ENCODE assay signal across 8 cellular contexts in genomic region chr11:112881461-112881860, GRCh38.
DNase-seq lines count a peak whose midpoint lies in the region; ATAC-seq, FAIRE-seq and TF ChIP-seq lines count a peak whose summit lies in the region.

No MANE protein-coding gene starts in this region.

- peak; percentile 94 for DNase-seq in BE2C
- peak; percentile 87 for DNase-seq in NCI-H2196 (lab: John Stamatoyannopoulos, UW; ENCODE audit: unreplicated experiment)
- no peak for DNase-seq in HepG2 (ENCODE audit: low spot score)
- DNase-seq in thyroid gland: peak; percentile 76 to 83
- no peak for DNase-seq in osteocyte (ENCODE audit: extremely low spot score, unreplicated experiment)
- DNase-seq in MM.1S: no peak

- H3K4me1 Mint-ChIP-seq in osteocyte (ENCODE audit: unreplicated experiment): no peaks in the 10 kb centered on the region

- FAIRE-seq in HepG2 (lab: Jason Lieb, UNC): no peak

- ATAC-seq in HepG2 (no peak), HG03571 (IDR thresholded peaks at IDR 0.05; ENCODE audit: unreplicated experiment) (no peak)

- no peak for TF ChIP-seq POLR2A in HepG2 (IDR thresholded peaks at IDR 0.05; ENCODE audit: insufficient read depth in 1 of 2, low read depth in 2 of 2, low read length in 2 of 2)
- peak in 1 of 2 donors; percentile 61 for TF ChIP-seq POLR2A in thyroid gland (IDR thresholded peaks at IDR 0.05)

- TF ChIP-seq RAD21 in HepG2 (CRISPR knock-in tag; IDR thresholded peaks at IDR 0.05): no peak

- no TSS peak for BruUV-seq in HepG2 (replicated peaks; lab: Mats Ljungman, UMichigan)

- no peaks in the 10 kb centered on the region for H3K36me3 Mint-ChIP-seq in osteocyte (ENCODE audit: unreplicated experiment)

- no peak overlapping the region for H3K27ac Mint-ChIP-seq in osteocyte (ENCODE audit: unreplicated experiment)

- no peaks in the 10 kb centered on the region for H3K27me3 Mint-ChIP-seq in osteocyte (ENCODE audit: unreplicated experiment)

- H3K4me3 Mint-ChIP-seq in osteocyte (ENCODE audit: unreplicated experiment): no peak overlapping the region

- no peaks in the 10 kb centered on the region for H3F3A ChIP-seq in MM.1S (ENCODE audit: insufficient read depth, low read length)

- H3K79me2 ChIP-seq in HepG2 (ENCODE audit: insufficient read depth, low read length) (no peaks in the 10 kb centered on the region), MM.1S (ENCODE audit: low read length) (no peaks in the 10 kb centered on the region)

- H3K9ac ChIP-seq in duodenal mucosa (ENCODE audit: low read depth in 1 of 2, low read length in 2 of 2) (no peak overlapping the region), HepG2 (ENCODE audit: insufficient read depth, low read depth, low read length) (no peak overlapping the region), MM.1S (ENCODE audit: low read length) (no peak overlapping the region)

- WGBS in HepG2 (ENCODE audit: low lambda C conversion rate): 9% methylated on average over 7 of the region's 17 CpGs
- WGBS in thyroid gland, 2 donors: 46 to 51% methylated on average over 17 of the region's 17 CpGs

- H3K4me2 ChIP-seq in HepG2 (ENCODE audit: low read depth, low read length) (no peak overlapping the region), MM.1S (ENCODE audit: low read depth, low read length) (no peak overlapping the region)

- H3K36me3 ChIP-seq in BE2C: no peaks in the 10 kb centered on the region
- H3K36me3 ChIP-seq in duodenal mucosa (ENCODE audit: control insufficient read depth in 1 of 2, insufficient read depth in 2 of 2, low read length in 2 of 2): no peaks in the 10 kb centered on the region
- H3K36me3 ChIP-seq in HepG2 (replicated peaks in 1 of 2; ENCODE audit: control insufficient read depth in 1 of 2, insufficient read depth in 2 of 2, low read length in 2 of 2): no peaks in the 10 kb centered on the region
- H3K36me3 ChIP-seq in thyroid gland: no peaks in the 10 kb centered on the region
- no peaks in the 10 kb centered on the region for H3K36me3 ChIP-seq in MM.1S (replicated peaks; ENCODE audit: insufficient read depth, low read length)

- POLR2A ChIA-PET in HepG2 (lab: Yijun Ruan, JAX): no interaction called here

- peak overlapping the region; percentile 58 for H3K4me3 ChIP-seq in BE2C (ENCODE audit: low read depth, low read length)
- H3K4me3 ChIP-seq in duodenal mucosa (ENCODE audit: low read depth in 1 of 2, low read length in 2 of 2): peak overlapping the region; percentile 18 to 60
- no peak overlapping the region for H3K4me3 ChIP-seq in HepG2 (replicated peaks in 1 of 3; ENCODE audit: insufficient read depth in 1 of 3, low read depth in 2 of 3, low read length in 3 of 3)
- H3K4me3 ChIP-seq in thyroid gland (replicated peaks in 1 of 3): peak overlapping the region in 2 of 3 donors; percentile 0 to 17
- H3K4me3 ChIP-seq in MM.1S (ENCODE audit: low read length): no peak overlapping the region

- CTCF ChIA-PET in HepG2 (lab: Yijun Ruan, JAX; ENCODE audit: low intra/inter-chr PET ratio, low total read pairs): no interaction called here

- H3K9me2 ChIP-seq in MM.1S (replicated peaks; ENCODE audit: insufficient read depth, low read length): no peaks in the 10 kb centered on the region

- H3K27ac ChIP-seq in duodenal mucosa (ENCODE audit: low read depth, low read length) (no peak overlapping the region), HepG2 (ENCODE audit: extremely low read length, insufficient read depth, low read length) (no peak overlapping the region), thyroid gland (peak overlapping the region in 1 of 3 donors; percentile 45), MM.1S (ENCODE audit: low read length) (no peak overlapping the region)

- H3K4me1 ChIP-seq in BE2C (peaks cover 28% of the 10 kb centered on the region), duodenal mucosa (ENCODE audit: control insufficient read depth in 1 of 2, insufficient read depth in 2 of 2, low read length in 2 of 2) (peaks cover 0 to 4% of the 10 kb centered on the region in 2 donors), HepG2 (ENCODE audit: insufficient read depth, low read length) (no peaks in the 10 kb centered on the region), thyroid gland (no peaks in the 10 kb centered on the region), MM.1S (ENCODE audit: low read length) (no peaks in the 10 kb centered on the region)

- intact Hi-C loops in HepG2 (cut with micrococcal nuclease; ENCODE audit: unreplicated experiment): no loop called here
- intact Hi-C loops in thyroid gland (cut with DNase I): no loop called here

- H3K9me3 ChIP-seq in BE2C: no peaks in the 10 kb centered on the region
- no peaks in the 10 kb centered on the region for H3K9me3 ChIP-seq in duodenal mucosa (ENCODE audit: control insufficient read depth in 1 of 2, low read length in 2 of 2)
- no peaks in the 10 kb centered on the region for H3K9me3 ChIP-seq in HepG2 (ENCODE audit: low read length)
- no peaks in the 10 kb centered on the region for H3K9me3 ChIP-seq in thyroid gland
- H3K9me3 ChIP-seq in MM.1S (replicated peaks; ENCODE audit: insufficient read depth, low read length): no peaks in the 10 kb centered on the region

- TF ChIP-seq CTCF in BE2C (IDR thresholded peaks at IDR 0.05; ENCODE audit: low read depth, low read length) (no peak), HepG2 (CRISPR knock-in tag; IDR thresholded peaks at IDR 0.05) (no peak), thyroid gland (IDR thresholded peaks at IDR 0.05) (no peak), osteocyte (IDR thresholded peaks at IDR 0.05) (no peak), MM.1S (IDR thresholded peaks at IDR 0.05; ENCODE audit: low read length) (no peak)

- TF ChIP-seq EP300 in HepG2 (IDR thresholded peaks at IDR 0.05; ENCODE audit: low read depth in 2 of 2, low read length in 2 of 2) (no peak), HepG2 (CRISPR knock-in tag; IDR thresholded peaks at IDR 0.05; ENCODE audit: borderline replicate concordance) (no peak)

- H2AFZ ChIP-seq in HepG2 (ENCODE audit: low read length): no peak overlapping the region
- H2AFZ ChIP-seq in MM.1S (ENCODE audit: low read length): no peak overlapping the region

- no peaks in the 10 kb centered on the region for H3K27me3 ChIP-seq in BE2C
- H3K27me3 ChIP-seq in duodenal mucosa (ENCODE audit: control insufficient read depth in 1 of 2, insufficient read depth in 2 of 2, low read length in 2 of 2): no peaks in the 10 kb centered on the region
- peaks cover 0 to 9% of the 10 kb centered on the region in 2 experiments; a peak in 2 of 5 replicates for H3K27me3 ChIP-seq in HepG2 (ENCODE audit: control insufficient read depth in 1 of 2, insufficient read depth in 2 of 2, low read length in 2 of 2)
- H3K27me3 ChIP-seq in thyroid gland: no peaks in the 10 kb centered on the region
- H3K27me3 ChIP-seq in MM.1S (replicated peaks; ENCODE audit: insufficient read depth, low read length): no peaks in the 10 kb centered on the region

- H4K20me1 ChIP-seq in HepG2 (ENCODE audit: insufficient read depth, low read length): no peaks in the 10 kb centered on the region
- no peaks in the 10 kb centered on the region for H4K20me1 ChIP-seq in MM.1S (ENCODE audit: insufficient read depth, low read length)

- in situ Hi-C loops in HepG2 (cut with HindIII; ENCODE audit: extremely low pct_ligation_motif_present, low pct_unique_long_range_greater_than_20kb): no loop called here

- H3K9me3 Mint-ChIP-seq in osteocyte (ENCODE audit: unreplicated experiment): no peaks in the 10 kb centered on the region

TF ChIP-seq in HepG2, 621 proteins besides CTCF, POLR2A, EP300 and RAD21:
- TF ChIP-seq JUN (CRISPR knock-in tag; IDR thresholded peaks at IDR 0.05) (no peak), NFYC (CRISPR knock-in tag; IDR thresholded peaks at IDR 0.05) (0 out of 2 replicates have a peak, but pooled peaks have one; percentile 15)

Comparison
In these comparisons a context has a peak if more than half of its experiments do, and no peak if none do; other contexts are left out.
1. DNase-seq: peak in BE2C (single experiment), NCI-H2196 (single experiment) and thyroid gland (2 of 2); none in HepG2 (single experiment), osteocyte (single experiment) and MM.1S (single experiment).
2. H3K4me3 ChIP-seq: peak in BE2C (single experiment), duodenal mucosa (2 of 2) and thyroid gland (2 of 3); none in HepG2 (0 of 3) and MM.1S (single experiment).